Comparison of ENCODE assay signal across 8 cellular contexts in the genomic region with DNA sequence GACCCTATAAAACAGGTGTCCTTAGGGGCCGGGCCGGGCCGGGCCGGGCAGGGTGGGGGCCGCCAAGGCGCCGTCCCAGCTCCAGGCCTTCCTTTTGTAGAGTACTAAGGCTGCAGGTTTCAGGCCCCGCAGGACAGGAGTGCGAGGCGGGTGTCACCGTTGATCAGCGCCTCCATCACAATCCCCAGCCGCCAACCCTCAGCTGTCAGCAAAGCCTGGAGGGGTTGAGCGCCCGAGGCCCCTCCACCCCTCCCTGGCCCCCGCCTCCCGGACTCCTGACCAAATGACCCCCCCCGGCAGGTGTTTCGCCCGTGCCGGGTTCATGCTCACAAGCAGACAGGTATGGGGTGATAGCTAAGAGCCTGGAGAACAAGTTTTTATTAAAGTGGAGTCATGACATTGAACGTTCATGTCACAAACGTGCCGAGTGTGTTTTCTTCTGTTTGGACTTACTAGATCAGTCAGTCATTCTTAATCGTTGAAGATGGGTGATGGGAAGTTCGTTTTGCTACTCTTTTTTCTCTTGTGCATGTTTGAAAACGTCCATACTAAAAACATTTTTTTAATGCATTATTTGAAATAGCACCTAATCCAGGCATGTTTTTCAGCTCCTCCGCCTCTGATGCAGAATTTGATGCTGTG. TPM values are rescaled to one million over a fixed set of nuclear protein-coding genes. Genes with fewer than 3 reads are reported as not detected.
DNase-seq lines count a peak whose midpoint lies in the region; ATAC-seq, FAIRE-seq and TF ChIP-seq lines count a peak whose summit lies in the region.

No MANE protein-coding gene starts in this region.

- H3K27ac Mint-ChIP-seq in endothelial cell (ENCODE audit: unreplicated experiment), result no peak overlapping the region

- ATAC-seq in HG02885 (IDR thresholded peaks at IDR 0.05; ENCODE audit: poor library complexity, unreplicated experiment) (peak; percentile 21), HG03159 (IDR thresholded peaks at IDR 0.05; ENCODE audit: unreplicated experiment) (no peak)

- peak overlapping the region; percentile 80 for H3K4me3 Mint-ChIP-seq in endothelial cell (ENCODE audit: unreplicated experiment)

- H3K9ac ChIP-seq in muscle layer of colon (ENCODE audit: low read length), result peak overlapping the region; percentile 50

- peaks cover 5% of the 10 kb centered on the region for H3K4me1 Mint-ChIP-seq in endothelial cell (ENCODE audit: unreplicated experiment)

- no peaks in the 10 kb centered on the region for H3K9me3 Mint-ChIP-seq in endothelial cell (ENCODE audit: unreplicated experiment)

- no peak for TF ChIP-seq CTCF in endothelial cell (IDR thresholded peaks at IDR 0.05; ENCODE audit: unreplicated experiment)
- TF ChIP-seq CTCF in D721Med (IDR thresholded peaks at IDR 0.05; ENCODE audit: insufficient read depth, missing control alignments), result no peak

- DNase-seq in NCI-H82 (lab: John Stamatoyannopoulos, UW), result peak; percentile 64
- DNase-seq in NCI-H82 treated with DMSO at 0.1 percent for 48 hours (lab: John Stamatoyannopoulos, UW; ENCODE audit: unreplicated experiment), result no peak
- peak; percentile 16 for DNase-seq in SHP77 treated with DMSO at 0.1 percent for 48 hours (lab: John Stamatoyannopoulos, UW)
- DNase-seq in endothelial cell (ENCODE audit: low spot score), result peak; percentile 18
- DNase-seq in D721Med (ENCODE audit: insufficient read length, low spot score), result no peak

- FAIRE-seq in D721Med (lab: Jason Lieb, UNC), result no peak

- peak overlapping the region; percentile 84 for H3K27ac ChIP-seq in muscle layer of colon (ENCODE audit: low read depth, low read length)

- peaks cover 7% of the 10 kb centered on the region for H3K27me3 Mint-ChIP-seq in endothelial cell (ENCODE audit: unreplicated experiment)

- no peaks in the 10 kb centered on the region for H3K27me3 ChIP-seq in muscle layer of colon (ENCODE audit: control insufficient read depth in 1 of 2, insufficient read depth in 2 of 2, low read length in 2 of 2)

- H3K4me3 ChIP-seq in muscle layer of colon (ENCODE audit: low read depth in 1 of 2, low read length in 2 of 2), result peak overlapping the region; percentile 59 to 88

- peaks cover 29% of the 10 kb centered on the region for H3K36me3 ChIP-seq in muscle layer of colon (ENCODE audit: insufficient read depth, low read length)

- H3K9me3 ChIP-seq in muscle layer of colon (ENCODE audit: low read length), result no peaks in the 10 kb centered on the region

- peaks cover 9% of the 10 kb centered on the region for H3K4me1 ChIP-seq in muscle layer of colon (ENCODE audit: insufficient read depth, low read length)

- peaks cover 20% of the 10 kb centered on the region for H3K36me3 Mint-ChIP-seq in endothelial cell (ENCODE audit: low read depth, unreplicated experiment)

RNA-seq across cellular contexts. Expression of gene ARL2BP, which starts 0.5 kb away (rescaled TPM):
- 46.7 TPM for total RNA-seq in endothelial cell (ENCODE audit: unreplicated experiment)

RNA-seq across cellular contexts. Expression of gene PLLP, which starts 38.9 kb away (rescaled TPM):
- 3.3 TPM for total RNA-seq in endothelial cell (ENCODE audit: unreplicated experiment)

RNA-seq across cellular contexts. Expression of gene RSPRY1, which starts 59.5 kb away (rescaled TPM):
- total RNA-seq in endothelial cell (ENCODE audit: unreplicated experiment), result 63.0 TPM

RNA-seq across cellular contexts. Expression of gene PSME3IP1, which starts 59.8 kb away (rescaled TPM):
- total RNA-seq in endothelial cell (ENCODE audit: unreplicated experiment), result 84.8 TPM

Comparison
In these comparisons a context has a peak if more than half of its experiments do, and no peak if none do; other contexts are left out.
1. DNase-seq: peak in NCI-H82 (single experiment), SHP77 treated with DMSO at 0.1 percent for 48 hours (single experiment) and endothelial cell (single experiment); none in NCI-H82 treated with DMSO at 0.1 percent for 48 hours (single experiment) and D721Med (single experiment).